In the genomic region with DNA sequence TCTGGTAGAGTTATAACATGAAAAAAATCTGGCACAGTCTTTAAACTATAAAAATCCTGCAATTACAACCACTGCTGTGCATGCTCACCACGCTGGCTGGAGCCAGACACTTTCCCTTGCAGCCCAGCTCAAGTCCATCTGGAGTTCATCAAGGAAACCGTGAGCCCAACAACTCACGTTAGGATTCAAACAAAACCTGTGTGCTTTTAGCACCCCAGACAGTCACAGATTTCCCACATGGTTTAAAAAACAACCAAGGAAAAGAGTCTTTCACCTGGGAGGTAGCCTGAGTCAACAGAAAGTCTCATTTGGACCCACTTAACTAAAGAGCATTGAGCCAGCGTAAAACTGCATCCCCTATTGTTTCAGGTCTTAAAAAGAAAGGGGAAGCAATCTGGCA, we compare ENCODE assay signal across 8 cellular contexts. TPM values are rescaled to one million over a fixed set of nuclear protein-coding genes. Genes with fewer than 3 reads are reported as not detected.
DNase-seq lines count a peak whose midpoint lies in the region; ATAC-seq and TF ChIP-seq lines count a peak whose summit lies in the region.

No MANE protein-coding gene starts in this region.

- no peaks in the 10 kb centered on the region for H3K9me3 Mint-ChIP-seq in GM23338

- in situ Hi-C loops in gastrocnemius medialis (cut with MboI; ENCODE audit: low sequenced_read_pairs in 4 of 4): no loop called here

- no peaks in the 10 kb centered on the region for H3F3A ChIP-seq in GM23338 (replicated peaks; ENCODE audit: low read depth)

- H3K36me3 Mint-ChIP-seq in GM23338 (ENCODE audit: low read depth): peaks cover 17% of the 10 kb centered on the region; the same call in 2 of the 3 replicates

- no peaks in the 10 kb centered on the region for H3K36me3 ChIP-seq in GM23338 (ENCODE audit: insufficient read depth)
- peaks cover 28% of the 10 kb centered on the region for H3K36me3 ChIP-seq in SJSA1
- H3K36me3 ChIP-seq in cardiac muscle cell: no peaks in the 10 kb centered on the region
- H3K36me3 ChIP-seq in gastrocnemius medialis: peaks cover 0 to 4% of the 10 kb centered on the region in 2 donors

- H2AFZ ChIP-seq in GM23338: no peak overlapping the region

- H3K27me3 Mint-ChIP-seq in GM23338 (ENCODE audit: insufficient read depth, low read depth, poor library complexity): peaks cover 3% of the 10 kb centered on the region

- ATAC-seq in GM23338: no peak
- ATAC-seq in gastrocnemius medialis: no peak

- TF ChIP-seq CTCF in GM23338 (conservative IDR thresholded peaks at IDR 0.05; ENCODE audit: low read depth in 2 of 2): no peak
- no peak for TF ChIP-seq CTCF in cardiac muscle cell (IDR thresholded peaks at IDR 0.05; ENCODE audit: low read depth, low read length)
- no peak for TF ChIP-seq CTCF in gastrocnemius medialis (IDR thresholded peaks at IDR 0.05 in 4 of 5, conservative IDR thresholded peaks at IDR 0.05 in 1 of 5)

- H3K27ac ChIP-seq in GM23338 (ENCODE audit: low read depth) (no peak overlapping the region), SJSA1 (peak overlapping the region; percentile 64), cardiac muscle cell (peak overlapping the region; percentile 54), gastrocnemius medialis (peak overlapping the region; percentile 85 to 95 (median 93))

- no peaks in the 10 kb centered on the region for H3K9me3 ChIP-seq in SJSA1 (replicated peaks)
- H3K9me3 ChIP-seq in cardiac muscle cell (ENCODE audit: low read depth): no peaks in the 10 kb centered on the region
- H3K9me3 ChIP-seq in gastrocnemius medialis: no peaks in the 10 kb centered on the region

- H3K4me1 ChIP-seq in GM23338 (ENCODE audit: insufficient read depth) (peaks cover 39% of the 10 kb centered on the region), SJSA1 (replicated peaks) (peaks cover 47% of the 10 kb centered on the region), cardiac muscle cell (ENCODE audit: low read depth) (peaks cover 39% of the 10 kb centered on the region), gastrocnemius medialis (peaks cover 39 to 42% of the 10 kb centered on the region in 2 donors)

- H3K4me1 Mint-ChIP-seq in GM23338: peaks cover 38% of the 10 kb centered on the region

- peaks cover 7% of the 10 kb centered on the region for H3K79me2 ChIP-seq in GM23338 (replicated peaks; ENCODE audit: insufficient read depth)

- no peak overlapping the region for H3K4me3 ChIP-seq in GM23338
- peak overlapping the region; percentile 16 for H3K4me3 ChIP-seq in SJSA1
- H3K4me3 ChIP-seq in cardiac muscle cell: peak overlapping the region; percentile 61
- peak overlapping the region; percentile 30 to 96 (median 61) for H3K4me3 ChIP-seq in gastrocnemius medialis

- H3K27me3 ChIP-seq in GM23338 (ENCODE audit: insufficient read depth) (peaks cover 20% of the 10 kb centered on the region), SJSA1 (replicated peaks) (no peaks in the 10 kb centered on the region), cardiac muscle cell (no peaks in the 10 kb centered on the region), gastrocnemius medialis (no peaks in the 10 kb centered on the region)

- peaks cover 15% of the 10 kb centered on the region; the same call in 1 of the 2 replicates for H4K20me1 ChIP-seq in GM23338 (replicated peaks; ENCODE audit: insufficient read depth)

- no peak overlapping the region; the same call in 2 of the 3 replicates for H3K4me3 Mint-ChIP-seq in GM23338

- DNase-seq in GM23338 (ENCODE audit: low spot score) (no peak), SJSA1 (ENCODE audit: low read depth in 1 of 2, low spot score in 2 of 2) (peak; percentile 50 to 76), cardiac muscle cell (ENCODE audit: low read depth in 1 of 2, low spot score in 1 of 2) (peak; percentile 63 to 64), gastrocnemius medialis (peak; percentile 14 to 16), hippocampal formation (lab: John Stamatoyannopoulos, UW) (no peak), OCI-M2 (lab: John Stamatoyannopoulos, UW; ENCODE audit: unreplicated experiment) (no peak)
- DNase-seq in activated CD4-positive, CD25-positive, alpha-beta regulatory T cell treated with anti-CD3 and anti-CD28 coated beads, Interleukin-2, amount 50 U/mL, for 72 hours: no peak
- no peak for DNase-seq in stimulated activated CD4-positive, alpha-beta T cell treated with anti-CD3 and anti-CD28 coated beads, Interleukin-2, amount 100 ng/mL, for 48 hours

- no peaks in the 10 kb centered on the region for H3K9me2 ChIP-seq in GM23338 (ENCODE audit: insufficient read depth)

- intact Hi-C loops in gastrocnemius medialis (cut with DNase I; ENCODE audit: low total_unique reads): loop anchor here (2.0 to 10.0 kb wide), 2 partner anchors 471 to 975 kb away; partner anchors contain the start of gene ATP23

- no peak overlapping the region for H3K4me2 ChIP-seq in GM23338

- no peak for TF ChIP-seq POLR2A in gastrocnemius medialis (IDR thresholded peaks at IDR 0.05)

- H3K27ac Mint-ChIP-seq in GM23338: peak overlapping the region; percentile 83

TF ChIP-seq in GM23338, 12 proteins besides CTCF, POLR2A, EP300 and RAD21:
- no peak for TF ChIP-seq REST (IDR thresholded peaks at IDR 0.05; ENCODE audit: unreplicated experiment)
- no peak for TF ChIP-seq JUNB (IDR thresholded peaks at IDR 0.05; ENCODE audit: unreplicated experiment)
- no peak for TF ChIP-seq STAT1 (IDR thresholded peaks at IDR 0.05; ENCODE audit: unreplicated experiment)
- TF ChIP-seq EZH2 (IDR thresholded peaks at IDR 0.05; ENCODE audit: low read depth, unreplicated experiment): no peak
- TF ChIP-seq ZNF114 (CRISPR knock-in tag; IDR thresholded peaks at IDR 0.05): no peak

RNA-seq across cellular contexts. Expression of gene LRIG3, which starts 4.7 kb away (rescaled TPM):
- total RNA-seq in GM23338 (2014; rRNA removed; shearing (Covaris generic)): 7.5 and 10.9 TPM in 2 replicates
- 1.6 and 1.9 TPM in 2 replicates for polyA plus RNA-seq in GM23338 (2016; fragmentation: Nextera tagmentation; extraction: Ambion mirVana)
- total RNA-seq in SJSA1 (2014; rRNA removed; shearing (Covaris generic)): 30.6 and 51.8 TPM in 2 replicates
- 10.7 and 24.2 TPM in 2 replicates for total RNA-seq in cardiac muscle cell
- 8.5 and 14.7 TPM in 2 replicates for polyA plus RNA-seq in cardiac muscle cell
- total RNA-seq in gastrocnemius medialis: 10 to 100 TPM in 1 of 4 donors, 1 to 10 TPM in 3; 4.7 to 14.7 (median 7.7) TPM

Comparison
In these comparisons a context has a peak if more than half of its experiments do, and no peak if none do; other contexts are left out.
1. DNase-seq: peak in SJSA1 (2 of 2), cardiac muscle cell (2 of 2) and gastrocnemius medialis (2 of 2); none in GM23338 (single experiment), activated CD4-positive, CD25-positive, alpha-beta regulatory T cell treated with anti-CD3 and anti-CD28 coated beads, Interleukin-2, amount 50 U/mL, for 72 hours (single experiment), hippocampal formation (0 of 2), stimulated activated CD4-positive, alpha-beta T cell treated with anti-CD3 and anti-CD28 coated beads, Interleukin-2, amount 100 ng/mL, for 48 hours (0 of 2) and OCI-M2 (single experiment).